In genomic region chr5:892390-893136, GRCh38 we compare ENCODE assay signal across 1 cellular context.
TF ChIP-seq lines count a peak whose summit lies in the region.

BRD9 (minus strand) TSS chr5:892801; CDS start chr5:892657, 144 bp downstream.
TRIP13 (plus strand) TSS chr5:892884; CDS start chr5:892999, 115 bp downstream.

TF ChIP-seq in HepG2, 621 proteins besides CTCF, POLR2A, EP300 and RAD21 (continued from another document and continues in another):
- TF ChIP-seq ZNF609 (CRISPR knock-in tag; IDR thresholded peaks at IDR 0.05; ENCODE audit: borderline replicate concordance): no peak
- no peak for TF ChIP-seq CAMTA2 (CRISPR knock-in tag; IDR thresholded peaks at IDR 0.05; ENCODE audit: borderline replicate concordance)
- TF ChIP-seq KDM4B (CRISPR knock-in tag; IDR thresholded peaks at IDR 0.05): no peak
- no peak for TF ChIP-seq ZNF251 (CRISPR knock-in tag; IDR thresholded peaks at IDR 0.05)
- no peak for TF ChIP-seq FUBP1 (CRISPR knock-in tag; IDR thresholded peaks at IDR 0.05; ENCODE audit: borderline replicate concordance)
- TF ChIP-seq PREB (CRISPR knock-in tag; IDR thresholded peaks at IDR 0.05): no peak
- no peak for TF ChIP-seq ZBTB21 (CRISPR knock-in tag; IDR thresholded peaks at IDR 0.05)
- no peak for TF ChIP-seq ZSCAN29 (CRISPR knock-in tag; conservative IDR thresholded peaks at IDR 0.05)
- TF ChIP-seq TEAD3 (CRISPR knock-in tag; optimal IDR thresholded peaks at IDR 0.05; ENCODE audit: borderline replicate concordance): no peak
- no peak for TF ChIP-seq ZNF569 (CRISPR knock-in tag; IDR thresholded peaks at IDR 0.05; ENCODE audit: borderline replicate concordance)
- TF ChIP-seq U2AF1 (optimal IDR thresholded peaks at IDR 0.05; ENCODE audit: low read depth, low read length): no peak
- TF ChIP-seq ZNF446 (CRISPR knock-in tag; IDR thresholded peaks at IDR 0.05): no peak
- TF ChIP-seq KLF13 (CRISPR knock-in tag; IDR thresholded peaks at IDR 0.05): no peak
- peak; percentile 67 for TF ChIP-seq SKI (IDR thresholded peaks at IDR 0.05; ENCODE audit: partially characterized antibody)
- no peak for TF ChIP-seq ZNF282 (IDR thresholded peaks at IDR 0.05; ENCODE audit: partially characterized antibody)
- TF ChIP-seq ZNF414 (CRISPR knock-in tag; IDR thresholded peaks at IDR 0.05): no peak
- TF ChIP-seq SMAD3 (CRISPR knock-in tag; IDR thresholded peaks at IDR 0.05): no peak
- TF ChIP-seq ZNF275 (CRISPR knock-in tag; IDR thresholded peaks at IDR 0.05; ENCODE audit: borderline replicate concordance): no peak
- TF ChIP-seq ZBTB37 (CRISPR knock-in tag; IDR thresholded peaks at IDR 0.05): no peak
- no peak for TF ChIP-seq CCAR2 (optimal IDR thresholded peaks at IDR 0.05; ENCODE audit: low read depth, low read length)
- peak; percentile 78 for TF ChIP-seq ATF7-NPFF (CRISPR knock-in tag; IDR thresholded peaks at IDR 0.05; ENCODE audit: low read depth)
- peak; percentile 93 for TF ChIP-seq TMF1 (CRISPR knock-in tag; IDR thresholded peaks at IDR 0.05; ENCODE audit: low read depth)
- peak; percentile 72; the same call in 1 of the 2 replicates for TF ChIP-seq ZBED4 (CRISPR knock-in tag; IDR thresholded peaks at IDR 0.05; ENCODE audit: borderline replicate concordance)
- peak; percentile 76; the same call in 1 of the 2 replicates for TF ChIP-seq KDM5A (IDR thresholded peaks at IDR 0.05; ENCODE audit: borderline replicate concordance, low read length)
- no peak for TF ChIP-seq ZNF691 (CRISPR knock-in tag; IDR thresholded peaks at IDR 0.05; ENCODE audit: borderline replicate concordance, low read depth)
- TF ChIP-seq ZSCAN20 (CRISPR knock-in tag; IDR thresholded peaks at IDR 0.05; ENCODE audit: borderline replicate concordance): peak; percentile 68; the same call in 1 of the 2 replicates
- peak; percentile 88 for TF ChIP-seq PHF20 (CRISPR knock-in tag; IDR thresholded peaks at IDR 0.05)
- TF ChIP-seq ZNF253 (CRISPR knock-in tag; IDR thresholded peaks at IDR 0.05; ENCODE audit: borderline replicate concordance): peak; percentile 70; the same call in 1 of the 2 replicates
- TF ChIP-seq HNF1A (IDR thresholded peaks at IDR 0.05; ENCODE audit: low read depth): no peak
- TF ChIP-seq HNF1A (CRISPR knock-in tag; IDR thresholded peaks at IDR 0.05; ENCODE audit: borderline replicate concordance): no peak; the same call in 1 of the 2 replicates
- TF ChIP-seq ZNF136 (CRISPR knock-in tag; IDR thresholded peaks at IDR 0.05; ENCODE audit: low read depth): no peak
- no peak for TF ChIP-seq THAP7 (CRISPR knock-in tag; IDR thresholded peaks at IDR 0.05)
- TF ChIP-seq GPN1 (CRISPR knock-in tag; IDR thresholded peaks at IDR 0.05; ENCODE audit: borderline replicate concordance): no peak
- no peak for TF ChIP-seq ZNF143 (CRISPR knock-in tag; IDR thresholded peaks at IDR 0.05)
